ENCODE assay signal across 2 cellular contexts in genomic region chr7:107012691-107013090, GRCh38.
A peak's percentile ranks its signal among the peaks of the same experiment; 100 is the strongest.
TF ChIP-seq lines count a peak whose summit lies in the region.

No MANE protein-coding gene starts in this region.

TF ChIP-seq in WTC11, 78 proteins besides CTCF, POLR2A, EP300 and RAD21:
- TF ChIP-seq IRF1 (CRISPR knock-in tag; IDR thresholded peaks at IDR 0.05) (no peak), EMX1 (CRISPR knock-in tag; IDR thresholded peaks at IDR 0.05) (no peak), ATF1 (CRISPR knock-in tag; IDR thresholded peaks at IDR 0.05) (no peak), IRF2 (CRISPR knock-in tag; IDR thresholded peaks at IDR 0.05; ENCODE audit: borderline replicate concordance, low read depth) (no peak), ZNF121 (CRISPR knock-in tag; IDR thresholded peaks at IDR 0.05) (0 out of 2 replicates have a peak, but pooled peaks have one; percentile 46)
- TF ChIP-seq, protein P1, sequence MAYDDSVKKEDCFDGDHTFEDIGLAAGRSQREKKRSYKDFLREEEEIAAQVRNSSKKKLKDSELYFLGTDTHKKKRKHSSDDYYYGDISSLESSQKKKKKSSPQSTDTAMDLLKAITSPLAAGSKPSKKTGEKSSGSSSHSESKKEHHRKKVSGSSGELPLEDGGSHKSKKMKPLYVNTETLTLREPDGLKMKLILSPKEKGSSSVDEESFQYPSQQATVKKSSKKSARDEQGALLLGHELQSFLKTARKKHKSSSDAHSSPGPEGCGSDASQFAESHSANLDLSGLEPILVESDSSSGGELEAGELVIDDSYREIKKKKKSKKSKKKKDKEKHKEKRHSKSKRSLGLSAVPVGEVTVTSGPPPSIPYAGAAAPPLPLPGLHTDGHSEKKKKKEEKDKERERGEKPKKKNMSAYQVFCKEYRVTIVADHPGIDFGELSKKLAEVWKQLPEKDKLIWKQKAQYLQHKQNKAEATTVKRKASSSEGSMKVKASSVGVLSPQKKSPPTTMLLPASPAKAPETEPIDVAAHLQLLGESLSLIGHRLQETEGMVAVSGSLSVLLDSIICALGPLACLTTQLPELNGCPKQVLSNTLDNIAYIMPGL (CRISPR knock-in tag; IDR thresholded peaks at IDR 0.05), result no peak
- TF ChIP-seq, protein P2, sequence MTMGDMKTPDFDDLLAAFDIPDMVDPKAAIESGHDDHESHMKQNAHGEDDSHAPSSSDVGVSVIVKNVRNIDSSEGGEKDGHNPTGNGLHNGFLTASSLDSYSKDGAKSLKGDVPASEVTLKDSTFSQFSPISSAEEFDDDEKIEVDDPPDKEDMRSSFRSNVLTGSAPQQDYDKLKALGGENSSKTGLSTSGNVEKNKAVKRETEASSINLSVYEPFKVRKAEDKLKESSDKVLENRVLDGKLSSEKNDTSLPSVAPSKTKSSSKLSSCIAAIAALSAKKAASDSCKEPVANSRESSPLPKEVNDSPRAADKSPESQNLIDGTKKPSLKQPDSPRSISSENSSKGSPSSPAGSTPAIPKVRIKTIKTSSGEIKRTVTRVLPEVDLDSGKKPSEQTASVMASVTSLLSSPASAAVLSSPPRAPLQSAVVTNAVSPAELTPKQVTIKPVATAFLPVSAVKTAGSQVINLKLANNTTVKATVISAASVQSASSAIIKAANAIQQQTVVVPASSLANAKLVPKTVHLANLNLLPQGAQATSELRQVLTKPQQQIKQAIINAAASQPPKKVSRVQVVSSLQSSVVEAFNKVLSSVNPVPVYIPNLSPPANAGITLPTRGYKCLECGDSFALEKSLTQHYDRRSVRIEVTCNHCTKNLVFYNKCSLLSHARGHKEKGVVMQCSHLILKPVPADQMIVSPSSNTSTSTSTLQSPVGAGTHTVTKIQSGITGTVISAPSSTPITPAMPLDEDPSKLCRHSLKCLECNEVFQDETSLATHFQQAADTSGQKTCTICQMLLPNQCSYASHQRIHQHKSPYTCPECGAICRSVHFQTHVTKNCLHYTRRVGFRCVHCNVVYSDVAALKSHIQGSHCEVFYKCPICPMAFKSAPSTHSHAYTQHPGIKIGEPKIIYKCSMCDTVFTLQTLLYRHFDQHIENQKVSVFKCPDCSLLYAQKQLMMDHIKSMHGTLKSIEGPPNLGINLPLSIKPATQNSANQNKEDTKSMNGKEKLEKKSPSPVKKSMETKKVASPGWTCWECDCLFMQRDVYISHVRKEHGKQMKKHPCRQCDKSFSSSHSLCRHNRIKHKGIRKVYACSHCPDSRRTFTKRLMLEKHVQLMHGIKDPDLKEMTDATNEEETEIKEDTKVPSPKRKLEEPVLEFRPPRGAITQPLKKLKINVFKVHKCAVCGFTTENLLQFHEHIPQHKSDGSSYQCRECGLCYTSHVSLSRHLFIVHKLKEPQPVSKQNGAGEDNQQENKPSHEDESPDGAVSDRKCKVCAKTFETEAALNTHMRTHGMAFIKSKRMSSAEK (CRISPR knock-in tag; IDR thresholded peaks at IDR 0.05; ENCODE audit: borderline replicate concordance), result no peak
- TF ChIP-seq, protein P3, sequence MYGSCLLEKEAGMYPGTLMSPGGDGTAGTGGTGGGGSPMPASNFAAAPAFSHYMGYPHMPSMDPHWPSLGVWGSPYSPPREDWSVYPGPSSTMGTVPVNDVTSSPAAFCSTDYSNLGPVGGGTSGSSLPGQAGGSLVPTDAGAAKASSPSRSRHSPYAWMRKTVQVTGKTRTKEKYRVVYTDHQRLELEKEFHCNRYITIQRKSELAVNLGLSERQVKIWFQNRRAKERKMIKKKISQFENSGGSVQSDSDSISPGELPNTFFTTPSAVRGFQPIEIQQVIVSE (CRISPR knock-in tag; IDR thresholded peaks at IDR 0.05; ENCODE audit: borderline replicate concordance), result no peak
- TF ChIP-seq, protein P4, sequence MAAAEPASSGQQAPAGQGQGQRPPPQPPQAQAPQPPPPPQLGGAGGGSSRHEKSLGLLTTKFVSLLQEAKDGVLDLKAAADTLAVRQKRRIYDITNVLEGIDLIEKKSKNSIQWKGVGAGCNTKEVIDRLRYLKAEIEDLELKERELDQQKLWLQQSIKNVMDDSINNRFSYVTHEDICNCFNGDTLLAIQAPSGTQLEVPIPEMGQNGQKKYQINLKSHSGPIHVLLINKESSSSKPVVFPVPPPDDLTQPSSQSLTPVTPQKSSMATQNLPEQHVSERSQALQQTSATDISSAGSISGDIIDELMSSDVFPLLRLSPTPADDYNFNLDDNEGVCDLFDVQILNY (CRISPR knock-in tag; IDR thresholded peaks at IDR 0.05), result no peak
TF ChIP-seq in WTC11: peak in this region for 1.

TF ChIP-seq in K562, 482 proteins besides CTCF, POLR2A, EP300 and RAD21 (continued from another document):
- TF ChIP-seq RBM25 (IDR thresholded peaks at IDR 0.05; ENCODE audit: low read depth, low read length, severe bottlenecking) (peak; percentile 80), POLR3A (IDR thresholded peaks at IDR 0.05; ENCODE audit: borderline replicate concordance, extremely low read depth, insufficient read depth, insufficient read length) (no peak), ZNF449 (CRISPR knock-in tag; IDR thresholded peaks at IDR 0.05) (no peak), ZNF121 (CRISPR knock-in tag; conservative IDR thresholded peaks at IDR 0.05) (peak; percentile 85)
- TF ChIP-seq, protein P5, sequence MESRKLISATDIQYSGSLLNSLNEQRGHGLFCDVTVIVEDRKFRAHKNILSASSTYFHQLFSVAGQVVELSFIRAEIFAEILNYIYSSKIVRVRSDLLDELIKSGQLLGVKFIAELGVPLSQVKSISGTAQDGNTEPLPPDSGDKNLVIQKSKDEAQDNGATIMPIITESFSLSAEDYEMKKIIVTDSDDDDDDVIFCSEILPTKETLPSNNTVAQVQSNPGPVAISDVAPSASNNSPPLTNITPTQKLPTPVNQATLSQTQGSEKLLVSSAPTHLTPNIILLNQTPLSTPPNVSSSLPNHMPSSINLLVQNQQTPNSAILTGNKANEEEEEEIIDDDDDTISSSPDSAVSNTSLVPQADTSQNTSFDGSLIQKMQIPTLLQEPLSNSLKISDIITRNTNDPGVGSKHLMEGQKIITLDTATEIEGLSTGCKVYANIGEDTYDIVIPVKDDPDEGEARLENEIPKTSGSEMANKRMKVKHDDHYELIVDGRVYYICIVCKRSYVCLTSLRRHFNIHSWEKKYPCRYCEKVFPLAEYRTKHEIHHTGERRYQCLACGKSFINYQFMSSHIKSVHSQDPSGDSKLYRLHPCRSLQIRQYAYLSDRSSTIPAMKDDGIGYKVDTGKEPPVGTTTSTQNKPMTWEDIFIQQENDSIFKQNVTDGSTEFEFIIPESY (CRISPR knock-in tag; IDR thresholded peaks at IDR 0.05), result no peak
